Comparison of ENCODE assay signal across 1 cellular context in the genomic region with DNA sequence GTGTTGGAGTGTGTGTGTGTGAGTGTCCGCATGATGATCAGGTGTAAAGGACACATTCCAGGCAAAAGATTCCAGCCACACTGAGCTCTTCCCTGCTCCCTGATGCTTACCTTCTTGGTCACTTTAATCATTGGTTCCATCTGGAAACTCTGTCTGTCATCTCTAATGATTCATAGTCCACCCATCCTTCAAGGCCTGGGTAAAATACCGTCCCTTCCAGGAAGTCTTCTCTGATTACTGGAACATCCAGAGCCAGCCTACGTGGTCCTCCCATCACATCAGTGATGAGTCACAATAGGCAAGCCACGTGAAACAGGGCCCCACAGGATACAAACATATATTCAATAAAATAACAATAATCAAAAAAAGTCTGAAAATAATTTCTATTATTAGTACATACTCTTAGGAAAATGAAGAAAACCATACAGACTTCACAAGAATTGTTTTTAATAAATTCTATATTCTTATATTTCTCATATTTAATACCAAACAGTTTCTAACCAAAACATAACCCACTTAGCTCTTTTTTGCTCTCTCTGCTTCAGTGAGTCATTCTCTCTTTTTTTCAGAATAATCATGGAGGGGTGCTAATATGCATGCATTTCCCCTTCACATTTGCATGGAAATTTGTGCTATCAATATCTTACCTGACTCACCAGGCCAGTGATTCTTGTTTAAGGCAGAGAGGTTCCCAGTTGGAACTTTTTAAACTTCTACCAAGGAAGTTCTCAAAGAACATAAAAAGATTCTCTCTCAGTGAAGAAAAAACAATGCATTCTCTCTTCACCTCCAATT.
TF ChIP-seq lines count a peak whose summit lies in the region.

No MANE protein-coding gene starts in this region.

TF ChIP-seq in GM23338, 12 proteins besides CTCF, POLR2A, EP300 and RAD21 (continued from another document):
- TF ChIP-seq, protein P1, sequence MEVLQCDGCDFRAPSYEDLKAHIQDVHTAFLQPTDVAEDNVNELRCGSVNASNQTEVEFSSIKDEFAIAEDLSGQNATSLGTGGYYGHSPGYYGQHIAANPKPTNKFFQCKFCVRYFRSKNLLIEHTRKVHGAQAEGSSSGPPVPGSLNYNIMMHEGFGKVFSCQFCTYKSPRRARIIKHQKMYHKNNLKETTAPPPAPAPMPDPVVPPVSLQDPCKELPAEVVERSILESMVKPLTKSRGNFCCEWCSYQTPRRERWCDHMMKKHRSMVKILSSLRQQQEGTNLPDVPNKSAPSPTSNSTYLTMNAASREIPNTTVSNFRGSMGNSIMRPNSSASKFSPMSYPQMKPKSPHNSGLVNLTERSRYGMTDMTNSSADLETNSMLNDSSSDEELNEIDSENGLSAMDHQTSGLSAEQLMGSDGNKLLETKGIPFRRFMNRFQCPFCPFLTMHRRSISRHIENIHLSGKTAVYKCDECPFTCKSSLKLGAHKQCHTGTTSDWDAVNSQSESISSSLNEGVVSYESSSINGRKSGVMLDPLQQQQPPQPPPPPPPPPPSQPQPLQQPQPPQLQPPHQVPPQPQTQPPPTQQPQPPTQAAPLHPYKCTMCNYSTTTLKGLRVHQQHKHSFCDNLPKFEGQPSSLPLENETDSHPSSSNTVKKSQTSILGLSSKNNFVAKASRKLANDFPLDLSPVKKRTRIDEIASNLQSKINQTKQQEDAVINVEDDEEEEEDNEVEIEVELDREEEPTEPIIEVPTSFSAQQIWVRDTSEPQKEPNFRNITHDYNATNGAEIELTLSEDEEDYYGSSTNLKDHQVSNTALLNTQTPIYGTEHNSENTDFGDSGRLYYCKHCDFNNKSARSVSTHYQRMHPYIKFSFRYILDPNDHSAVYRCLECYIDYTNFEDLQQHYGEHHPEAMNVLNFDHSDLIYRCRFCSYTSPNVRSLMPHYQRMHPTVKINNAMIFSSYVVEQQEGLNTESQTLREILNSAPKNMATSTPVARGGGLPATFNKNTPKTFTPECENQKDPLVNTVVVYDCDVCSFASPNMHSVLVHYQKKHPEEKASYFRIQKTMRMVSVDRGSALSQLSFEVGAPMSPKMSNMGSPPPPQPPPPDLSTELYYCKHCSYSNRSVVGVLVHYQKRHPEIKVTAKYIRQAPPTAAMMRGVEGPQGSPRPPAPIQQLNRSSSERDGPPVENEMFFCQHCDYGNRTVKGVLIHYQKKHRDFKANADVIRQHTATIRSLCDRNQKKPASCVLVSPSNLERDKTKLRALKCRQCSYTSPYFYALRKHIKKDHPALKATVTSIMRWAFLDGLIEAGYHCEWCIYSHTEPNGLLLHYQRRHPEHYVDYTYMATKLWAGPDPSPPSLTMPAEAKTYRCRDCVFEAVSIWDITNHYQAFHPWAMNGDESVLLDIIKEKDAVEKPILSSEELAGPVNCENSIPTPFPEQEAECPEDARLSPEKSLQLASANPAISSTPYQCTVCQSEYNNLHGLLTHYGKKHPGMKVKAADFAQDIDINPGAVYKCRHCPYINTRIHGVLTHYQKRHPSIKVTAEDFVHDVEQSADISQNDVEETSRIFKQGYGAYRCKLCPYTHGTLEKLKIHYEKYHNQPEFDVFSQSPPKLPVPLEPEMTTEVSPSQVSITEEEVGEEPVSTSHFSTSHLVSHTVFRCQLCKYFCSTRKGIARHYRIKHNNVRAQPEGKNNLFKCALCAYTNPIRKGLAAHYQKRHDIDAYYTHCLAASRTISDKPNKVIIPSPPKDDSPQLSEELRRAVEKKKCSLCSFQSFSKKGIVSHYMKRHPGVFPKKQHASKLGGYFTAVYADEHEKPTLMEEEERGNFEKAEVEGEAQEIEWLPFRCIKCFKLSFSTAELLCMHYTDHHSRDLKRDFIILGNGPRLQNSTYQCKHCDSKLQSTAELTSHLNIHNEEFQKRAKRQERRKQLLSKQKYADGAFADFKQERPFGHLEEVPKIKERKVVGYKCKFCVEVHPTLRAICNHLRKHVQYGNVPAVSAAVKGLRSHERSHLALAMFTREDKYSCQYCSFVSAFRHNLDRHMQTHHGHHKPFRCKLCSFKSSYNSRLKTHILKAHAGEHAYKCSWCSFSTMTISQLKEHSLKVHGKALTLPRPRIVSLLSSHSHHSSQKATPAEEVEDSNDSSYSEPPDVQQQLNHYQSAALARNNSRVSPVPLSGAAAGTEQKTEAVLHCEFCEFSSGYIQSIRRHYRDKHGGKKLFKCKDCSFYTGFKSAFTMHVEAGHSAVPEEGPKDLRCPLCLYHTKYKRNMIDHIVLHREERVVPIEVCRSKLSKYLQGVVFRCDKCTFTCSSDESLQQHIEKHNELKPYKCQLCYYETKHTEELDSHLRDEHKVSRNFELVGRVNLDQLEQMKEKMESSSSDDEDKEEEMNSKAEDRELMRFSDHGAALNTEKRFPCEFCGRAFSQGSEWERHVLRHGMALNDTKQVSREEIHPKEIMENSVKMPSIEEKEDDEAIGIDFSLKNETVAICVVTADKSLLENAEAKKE (CRISPR knock-in tag; IDR thresholded peaks at IDR 0.05) = no peak
- TF ChIP-seq ZNF114 (CRISPR knock-in tag; IDR thresholded peaks at IDR 0.05) = no peak
- no peak for TF ChIP-seq NANOG (IDR thresholded peaks at IDR 0.05; ENCODE audit: borderline replicate concordance)
- TF ChIP-seq EZH2phosphoT487 (IDR thresholded peaks at IDR 0.05; ENCODE audit: unreplicated experiment) = no peak
- no peak for TF ChIP-seq ZNF331 (CRISPR knock-in tag; IDR thresholded peaks at IDR 0.05; ENCODE audit: low read depth)
- TF ChIP-seq POLR2AphosphoS5 (IDR thresholded peaks at IDR 0.05; ENCODE audit: low read depth) = no peak
